ENCODE assay signal across 1 cellular context in genomic region chr4:139266208-139266582, GRCh38.
TF ChIP-seq lines count a peak whose summit lies in the region.

No MANE protein-coding gene starts in this region.

TF ChIP-seq in SK-N-SH, 30 proteins besides CTCF, POLR2A, EP300 and RAD21 (continued from another document):
- no peak for TF ChIP-seq REST (IDR thresholded peaks at IDR 0.05; ENCODE audit: low read depth, low read length)
- TF ChIP-seq TEAD4 (IDR thresholded peaks at IDR 0.05; ENCODE audit: borderline replicate concordance, insufficient read depth) = no peak
- TF ChIP-seq MEF2A (IDR thresholded peaks at IDR 0.05; ENCODE audit: borderline replicate concordance, low read depth) = no peak
- TF ChIP-seq GATA2 (CRISPR knock-in tag; IDR thresholded peaks at IDR 0.05) = no peak
- no peak for TF ChIP-seq SMC3 (IDR thresholded peaks at IDR 0.05; ENCODE audit: low read depth, low read length)
- TF ChIP-seq YY1 (IDR thresholded peaks at IDR 0.05; ENCODE audit: low read depth) = no peak
